ENCODE assay signal across 8 cellular contexts in the genomic region with DNA sequence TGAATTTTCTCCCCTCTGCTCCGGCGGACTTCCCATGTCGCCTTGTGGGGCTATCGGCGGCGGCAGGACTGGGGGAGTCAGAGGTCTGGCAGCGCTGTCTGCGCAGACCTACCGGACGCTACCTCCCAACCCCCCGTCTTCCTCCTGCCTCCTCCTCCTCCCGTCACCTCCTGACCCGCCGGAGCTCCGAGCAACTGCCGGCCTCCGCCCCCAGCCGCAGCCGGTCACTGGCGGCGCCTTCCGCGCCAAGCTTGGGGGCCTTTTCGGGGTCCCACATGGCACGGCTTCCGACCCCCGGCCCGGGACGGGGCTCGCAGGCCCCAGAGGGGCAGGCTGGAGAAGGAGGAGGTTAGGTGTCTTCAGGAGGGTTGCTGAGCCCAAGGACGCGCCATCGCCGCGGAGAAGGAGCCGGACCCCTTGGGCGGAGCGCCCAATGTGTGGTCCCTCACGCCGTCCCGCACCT.
DNase-seq lines count a peak whose midpoint lies in the region; ATAC-seq and TF ChIP-seq lines count a peak whose summit lies in the region.
"Not testable (repeated sequence)": the region's sequence is repeated elsewhere in the genome, so short reads cannot be mapped to it uniquely, and the experiment has no call there.

No MANE protein-coding gene starts in this region.

- peak overlapping the region; percentile 98 for H3K4me3 Mint-ChIP-seq in activated naive CD8-positive, alpha-beta T cell
- peak overlapping the region; percentile 97 to 99 for H3K4me3 Mint-ChIP-seq in stimulated activated naive CD8-positive, alpha-beta T cell treated with anti-CD3 and anti-CD28 coated beads, Interleukin-15, amount 100 ng/mL, for 72 hours

- peak overlapping the region; percentile 76 for H3K4me2 ChIP-seq in DND-41 (ENCODE audit: insufficient read depth, low read length)

- not testable (repeated sequence) for H3K27me3 ChIP-seq in DND-41 (ENCODE audit: insufficient read depth, low read length, poor library complexity); mucosa of stomach (ENCODE audit: control insufficient read depth, insufficient read depth, low read length)

- H3K27me3 Mint-ChIP-seq in activated naive CD8-positive, alpha-beta T cell; stimulated activated naive CD8-positive, alpha-beta T cell treated with anti-CD3 and anti-CD28 coated beads, Interleukin-15, amount 100 ng/mL, for 72 hours: not testable (repeated sequence)

- peak; percentile 72 for ATAC-seq in DND-41 (ENCODE audit: insufficient read depth, low read depth)
- ATAC-seq in GM21447 (IDR thresholded peaks at IDR 0.05; ENCODE audit: unreplicated experiment), result peak; percentile 55
- peak; percentile 50 for ATAC-seq in HG03108 (IDR thresholded peaks at IDR 0.05; ENCODE audit: unreplicated experiment)
- peak; percentile 75 for ATAC-seq in stimulated activated naive CD8-positive, alpha-beta T cell treated with anti-CD3 and anti-CD28 coated beads, Interleukin-15, amount 100 ng/mL, for 72 hours

- peak overlapping the region; percentile 98 for H3K27ac ChIP-seq in DND-41 (ENCODE audit: low read length)
- peak overlapping the region; percentile 94 for H3K27ac ChIP-seq in RWPE1

- H3K27ac Mint-ChIP-seq in activated naive CD8-positive, alpha-beta T cell, result peak overlapping the region; percentile 99
- H3K27ac Mint-ChIP-seq in stimulated activated naive CD8-positive, alpha-beta T cell treated with anti-CD3 and anti-CD28 coated beads, Interleukin-15, amount 100 ng/mL, for 72 hours, result peak overlapping the region; percentile 95 to 98

- H3K4me3 ChIP-seq in DND-41 (ENCODE audit: low read depth in 1 of 2, low read length in 2 of 2) (peak overlapping the region; percentile 68 to 83; a peak in 3 of 4 replicates), fibroblast of pulmonary artery (replicated peaks; ENCODE audit: low read depth, low read length) (peak overlapping the region; percentile 86), mucosa of stomach (ENCODE audit: low read length) (peak overlapping the region; percentile 70)

- H3K36me3 ChIP-seq in DND-41 (ENCODE audit: insufficient read depth, low read length); mucosa of stomach (ENCODE audit: control insufficient read depth, insufficient read depth, low read length): not testable (repeated sequence)

- peaks cover 36% of the 10 kb centered on the region for H3K4me1 ChIP-seq in DND-41 (ENCODE audit: insufficient read depth, low read length)
- H3K4me1 ChIP-seq in mucosa of stomach (ENCODE audit: control insufficient read depth, insufficient read depth, low read length), result not testable (repeated sequence)

- H3K36me3 Mint-ChIP-seq in activated naive CD8-positive, alpha-beta T cell, result not testable (repeated sequence)

- H3K79me2 ChIP-seq in DND-41 (ENCODE audit: insufficient read depth, low read length), result peaks cover 51% of the 10 kb centered on the region

- peak overlapping the region; percentile 70 for H2AFZ ChIP-seq in DND-41 (ENCODE audit: low read depth, low read length)

- H3K4me1 Mint-ChIP-seq in activated naive CD8-positive, alpha-beta T cell (ENCODE audit: low read depth), result peaks cover 32% of the 10 kb centered on the region
- peaks cover 35% of the 10 kb centered on the region for H3K4me1 Mint-ChIP-seq in stimulated activated naive CD8-positive, alpha-beta T cell treated with anti-CD3 and anti-CD28 coated beads, Interleukin-15, amount 100 ng/mL, for 72 hours

- peak overlapping the region; percentile 78 for H3K9ac ChIP-seq in DND-41 (ENCODE audit: low read depth, low read length)
- H3K9ac ChIP-seq in mucosa of stomach (ENCODE audit: low read length), result peak overlapping the region; percentile 70

- H4K20me1 ChIP-seq in DND-41 (ENCODE audit: insufficient read depth, low read length), result not testable (repeated sequence)

- CTCF ChIA-PET in RWPE1 (lab: Yijun Ruan, JAX), result not testable (repeated sequence)

- not testable (repeated sequence) for TF ChIP-seq CTCF in DND-41 (IDR thresholded peaks at IDR 0.05; ENCODE audit: borderline replicate concordance, extremely low read depth, low read length, poor library complexity, severe bottlenecking); RWPE1 (conservative IDR thresholded peaks at IDR 0.05; ENCODE audit: low read depth); fibroblast of pulmonary artery (IDR thresholded peaks at IDR 0.05; ENCODE audit: low read length, missing control alignments)

- H3K9me3 Mint-ChIP-seq in activated naive CD8-positive, alpha-beta T cell (ENCODE audit: low read depth); stimulated activated naive CD8-positive, alpha-beta T cell treated with anti-CD3 and anti-CD28 coated beads, Interleukin-15, amount 100 ng/mL, for 72 hours: not testable (repeated sequence)

- H3K9me3 ChIP-seq in DND-41 (ENCODE audit: insufficient read depth, low read length, severe bottlenecking); mucosa of stomach (ENCODE audit: control insufficient read depth, low read length): not testable (repeated sequence)

- POLR2A ChIA-PET in RWPE1 (lab: Yijun Ruan, JAX; ENCODE audit: low non-redundant PET), result not testable (repeated sequence)

- not testable (repeated sequence) for DNase-seq in DND-41; RWPE1 (ENCODE audit: low spot score); fibroblast of pulmonary artery (ENCODE audit: low read depth)
- peak in 1 of 2 donors; percentile 56 for DNase-seq in stimulated activated naive CD8-positive, alpha-beta T cell treated with anti-CD3 and anti-CD28 coated beads, Interleukin-15, amount 100 ng/mL, for 72 hours
